Comparison of ENCODE assay signal across 15 cellular contexts in the genomic region with DNA sequence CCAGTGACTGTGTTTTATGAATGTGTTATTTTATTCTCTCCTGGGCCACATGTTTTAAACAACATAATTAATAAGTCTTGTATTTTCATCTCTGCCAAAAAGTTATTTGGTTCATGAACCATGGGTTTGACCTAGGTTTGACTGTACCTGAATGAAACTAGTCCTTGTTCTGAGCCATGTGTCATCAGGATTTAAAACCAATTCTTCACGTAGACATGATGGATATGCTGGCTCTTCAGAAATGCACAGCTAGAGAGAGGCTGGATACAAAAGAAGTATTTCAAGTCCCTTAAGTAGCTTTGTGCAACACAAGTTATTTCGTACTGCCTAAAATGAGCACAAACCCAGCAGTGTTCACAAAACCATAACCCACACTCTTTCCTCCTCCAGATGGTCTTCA.
DNase-seq lines count a peak whose midpoint lies in the region; ATAC-seq, FAIRE-seq and TF ChIP-seq lines count a peak whose summit lies in the region.
"Had no signal": no experiment of that assay in that cellular context is flagged by ENCODE, and none has a peak within 500 bp of the region (broad histone marks: within the 10 kb centered on the region; RNA-seq: fewer than 3 reads in every experiment).

No MANE protein-coding gene starts in this region.

- H3K36me3 Mint-ChIP-seq in mesothelial cell of epicardium, result peaks cover 3% of the 10 kb centered on the region
- H3K36me3 Mint-ChIP-seq: CD8-positive, alpha-beta T cell had no signal

- H2AFZ ChIP-seq in K562 (ENCODE audit: low read depth, low read length) (no peak overlapping the region), hepatocyte (no peak overlapping the region)

- TF ChIP-seq RAD21 in K562 (CRISPR knock-in tag; conservative IDR thresholded peaks at IDR 0.05 in 1 of 2, IDR thresholded peaks at IDR 0.05 in 1 of 2), result no peak

- POLR2A ChIA-PET in K562 (lab: Yijun Ruan, JAX), result no interaction called here

- no peak overlapping the region for H3K4me3 ChIP-seq in K562
- no peak overlapping the region for H3K4me3 ChIP-seq in hepatocyte
- H3K4me3 ChIP-seq: A549; BLaER1 treated with 17β-estradiol and CSF1 and Interleukin-3, amounts not matched to agents 10 nM and 100 nM; GM12878 had no signal

- in situ Hi-C loops in K562 (cut with MboI), result no loop called here

- H3K79me2 ChIP-seq in K562 (ENCODE audit: control insufficient read depth, insufficient read depth, low read length) (no peaks in the 10 kb centered on the region), hepatocyte (no peaks in the 10 kb centered on the region)

- no peak overlapping the region for H3K9ac ChIP-seq in K562 (ENCODE audit: insufficient read depth in 1 of 2, low read depth in 2 of 2, low read length in 2 of 2)
- H3K9ac ChIP-seq: BLaER1 treated with 17β-estradiol and CSF1 and Interleukin-3, amounts not matched to agents 10 nM and 100 nM had no signal

- no peak for TF ChIP-seq CTCF in K562 (IDR thresholded peaks at IDR 0.05 in 2 of 3, conservative IDR thresholded peaks at IDR 0.05 in 1 of 3; ENCODE audit: insufficient read depth in 2 of 3, low read depth in 1 of 3, low read length in 3 of 3)
- TF ChIP-seq CTCF in mesothelial cell of epicardium (IDR thresholded peaks at IDR 0.05; ENCODE audit: unreplicated experiment), result no peak
- TF ChIP-seq CTCF in hepatocyte (IDR thresholded peaks at IDR 0.05; ENCODE audit: poor library complexity), result no peak

- H3K27me3 Mint-ChIP-seq in mesothelial cell of epicardium (ENCODE audit: low read depth), result no peaks in the 10 kb centered on the region

- no peaks in the 10 kb centered on the region for H3K9me2 ChIP-seq in hepatocyte (replicated peaks; ENCODE audit: insufficient read depth)

- H3K36me3 ChIP-seq in K562 (ENCODE audit: control insufficient read depth, insufficient read depth, low read length) (no peaks in the 10 kb centered on the region), hepatocyte (replicated peaks; ENCODE audit: insufficient read depth, low read depth) (no peaks in the 10 kb centered on the region)
- H3K36me3 ChIP-seq: BLaER1 treated with 17β-estradiol and CSF1 and Interleukin-3, amounts not matched to agents 10 nM and 100 nM had no signal

- H3K9me3 Mint-ChIP-seq in mesothelial cell of epicardium, result peaks cover 31% of the 10 kb centered on the region
- H3K9me3 Mint-ChIP-seq: CD8-positive, alpha-beta T cell had no signal

- peak overlapping the region; percentile 66 for H3K27ac Mint-ChIP-seq in mesothelial cell of epicardium
- H3K27ac Mint-ChIP-seq: B cell; CD8-positive, alpha-beta T cell; H9 had no signal

- H3K9me3 ChIP-seq in K562 (replicated peaks; ENCODE audit: control insufficient read depth, insufficient read depth, low read depth, low read length), result no peaks in the 10 kb centered on the region
- no peaks in the 10 kb centered on the region for H3K9me3 ChIP-seq in hepatocyte (ENCODE audit: low read depth)
- H3K9me3 ChIP-seq: A549; BLaER1 treated with 17β-estradiol and CSF1 and Interleukin-3, amounts not matched to agents 10 nM and 100 nM had no signal

- peak; percentile 5 for DNase-seq in NCI-H524 treated with DMSO at 0.1 percent for 48 hours (lab: John Stamatoyannopoulos, UW)
- no peak for DNase-seq in K562 (ENCODE audit: extremely low read depth in 1 of 4, low spot score in 3 of 4)
- DNase-seq in mesothelial cell of epicardium (ENCODE audit: low spot score in 2 of 2, unreplicated experiment in 2 of 2), result no peak
- DNase-seq in hepatocyte (ENCODE audit: low spot score), result no peak
- DNase-seq in A172 (ENCODE audit: low spot score), result no peak
- DNase-seq: Calu3; CD8-positive, alpha-beta T cell; DMS79 treated with DMSO at 0.1 percent for 48 hours; H9 had no signal

- WGBS in K562 (ENCODE audit: insufficient coverage, low coverage, missing lambda C conversion rate), result 7% methylated on average over 2 of the region's 2 CpGs
- 88% methylated on average over 2 of the region's 2 CpGs for WGBS in hepatocyte (ENCODE audit: low lambda C conversion rate, missing lambda C conversion rate)

- no peaks in the 10 kb centered on the region for H3K9me1 ChIP-seq in K562 (ENCODE audit: control insufficient read depth, insufficient read depth, low read length)

- no peaks in the 10 kb centered on the region for H4K20me1 ChIP-seq in K562 (replicated peaks; ENCODE audit: control insufficient read depth, insufficient read depth, low read length)
- H4K20me1 ChIP-seq in hepatocyte (ENCODE audit: insufficient read depth, poor library complexity, severe bottlenecking), result no peaks in the 10 kb centered on the region
- H4K20me1 ChIP-seq: BLaER1 treated with 17β-estradiol and CSF1 and Interleukin-3, amounts not matched to agents 10 nM and 100 nM had no signal

- H3K27ac ChIP-seq in K562 (ENCODE audit: extremely low read depth, low read depth, low read length), result no peak overlapping the region
- no peak overlapping the region for H3K27ac ChIP-seq in hepatocyte
- H3K27ac ChIP-seq: A549; BLaER1 treated with 17β-estradiol and CSF1 and Interleukin-3, amounts not matched to agents 10 nM and 100 nM had no signal

- H3K4me1 Mint-ChIP-seq in mesothelial cell of epicardium, result peaks cover 10% of the 10 kb centered on the region
- H3K4me1 Mint-ChIP-seq: B cell, H9 had no signal

- no peak for TF ChIP-seq POLR2A in K562 (conservative IDR thresholded peaks at IDR 0.05)

- CTCF ChIA-PET in K562 (lab: Yijun Ruan, JAX; ENCODE audit: low intra/inter-chr PET ratio), result no interaction called here

- no peak overlapping the region for H3K4me3 Mint-ChIP-seq in mesothelial cell of epicardium
- H3K4me3 Mint-ChIP-seq: B cell; CD8-positive, alpha-beta T cell; H9 had no signal

- no peaks in the 10 kb centered on the region; a peak in 1 of 5 replicates for H3K27me3 ChIP-seq in K562 (ENCODE audit: control insufficient read depth in 2 of 2, insufficient read depth in 2 of 2, low read length in 2 of 2)
- no peaks in the 10 kb centered on the region for H3K27me3 ChIP-seq in hepatocyte
- H3K27me3 ChIP-seq: BLaER1 treated with 17β-estradiol and CSF1 and Interleukin-3, amounts not matched to agents 10 nM and 100 nM had no signal

- no peak overlapping the region for H3K4me2 ChIP-seq in K562 (ENCODE audit: insufficient read depth, low read length)
- H3K4me2 ChIP-seq in hepatocyte, result no peak overlapping the region
- H3K4me2 ChIP-seq: A549; BLaER1 treated with 17β-estradiol and CSF1 and Interleukin-3, amounts not matched to agents 10 nM and 100 nM had no signal

- H3K4me1 ChIP-seq in K562 (replicated peaks in 1 of 2; ENCODE audit: control insufficient read depth in 2 of 2, insufficient read depth in 2 of 2, low read length in 2 of 2), result no peaks in the 10 kb centered on the region
- H3K4me1 ChIP-seq in hepatocyte (ENCODE audit: insufficient read depth), result no peaks in the 10 kb centered on the region
- H3K4me1 ChIP-seq: A549; BLaER1 treated with 17β-estradiol and CSF1 and Interleukin-3, amounts not matched to agents 10 nM and 100 nM had no signal

- intact Hi-C loops in K562 (cut with micrococcal nuclease), result no loop called here

- no peak for TF ChIP-seq EP300 in K562 (IDR thresholded peaks at IDR 0.05; ENCODE audit: low read length)

- ATAC-seq in K562 (no peak), HG02571 (IDR thresholded peaks at IDR 0.05; ENCODE audit: unreplicated experiment) (no peak)
- ATAC-seq: A549; CD8-positive, alpha-beta T cell; GM12878 had no signal

- FAIRE-seq in K562 (lab: Jason Lieb, UNC), result peak; percentile 32
- FAIRE-seq: A549, GM12878, H1 had no signal

- BruUV-seq in K562 (replicated peaks; lab: Mats Ljungman, UMichigan), result no TSS peak

TF ChIP-seq in K562, 482 proteins besides CTCF, POLR2A, EP300 and RAD21:
- TF ChIP-seq ZNF785 (CRISPR knock-in tag; IDR thresholded peaks at IDR 0.05) (no peak), L3MBTL2 (IDR thresholded peaks at IDR 0.05) (no peak), PTTG1 (tag; IDR thresholded peaks at IDR 0.05; ENCODE audit: low read depth) (no peak), MEIS2 (IDR thresholded peaks at IDR 0.05; ENCODE audit: partially characterized antibody) (no peak), STAT5B (CRISPR knock-in tag; IDR thresholded peaks at IDR 0.05) (no peak), ZNF644 (tag; IDR thresholded peaks at IDR 0.05; ENCODE audit: low read depth) (no peak), HIVEP1 (CRISPR knock-in tag; IDR thresholded peaks at IDR 0.05) (no peak), PTRF (tag; IDR thresholded peaks at IDR 0.05) (no peak), SIRT6 (IDR thresholded peaks at IDR 0.05; ENCODE audit: low read depth, low read length) (no peak)
- TF ChIP-seq, protein P1, sequence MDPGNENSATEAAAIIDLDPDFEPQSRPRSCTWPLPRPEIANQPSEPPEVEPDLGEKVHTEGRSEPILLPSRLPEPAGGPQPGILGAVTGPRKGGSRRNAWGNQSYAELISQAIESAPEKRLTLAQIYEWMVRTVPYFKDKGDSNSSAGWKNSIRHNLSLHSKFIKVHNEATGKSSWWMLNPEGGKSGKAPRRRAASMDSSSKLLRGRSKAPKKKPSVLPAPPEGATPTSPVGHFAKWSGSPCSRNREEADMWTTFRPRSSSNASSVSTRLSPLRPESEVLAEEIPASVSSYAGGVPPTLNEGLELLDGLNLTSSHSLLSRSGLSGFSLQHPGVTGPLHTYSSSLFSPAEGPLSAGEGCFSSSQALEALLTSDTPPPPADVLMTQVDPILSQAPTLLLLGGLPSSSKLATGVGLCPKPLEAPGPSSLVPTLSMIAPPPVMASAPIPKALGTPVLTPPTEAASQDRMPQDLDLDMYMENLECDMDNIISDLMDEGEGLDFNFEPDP (CRISPR knock-in tag; IDR thresholded peaks at IDR 0.05), result no peak
